Comparison of ENCODE assay signal across 28 cellular contexts in the genomic region with DNA sequence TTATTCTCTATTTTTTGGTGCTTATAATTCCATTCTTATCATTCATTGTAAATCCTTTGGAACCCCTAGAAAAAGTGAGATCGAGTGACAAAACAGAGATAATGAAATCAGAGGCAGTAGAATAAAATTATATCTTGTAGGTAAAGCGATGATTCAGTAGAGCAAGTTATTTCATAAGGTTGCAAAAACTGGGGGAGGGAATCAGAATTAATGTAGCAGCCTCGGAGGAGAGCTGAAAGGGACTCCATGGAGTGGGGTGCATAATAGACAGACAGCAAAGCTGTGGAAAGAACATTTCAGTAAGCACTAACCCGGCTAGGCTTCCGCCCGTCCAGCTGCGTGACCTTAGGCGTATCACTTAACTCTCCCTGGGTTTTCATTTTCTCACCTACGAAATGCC.
DNase-seq lines count a peak whose midpoint lies in the region; ATAC-seq and TF ChIP-seq lines count a peak whose summit lies in the region.
"Had no signal": no experiment of that assay in that cellular context is flagged by ENCODE, and none has a peak within 500 bp of the region (broad histone marks: within the 10 kb centered on the region; RNA-seq: fewer than 3 reads in every experiment).

No MANE protein-coding gene starts in this region.

- H3K27me3 ChIP-seq in osteoblast (ENCODE audit: insufficient read depth, low read length) = no peaks in the 10 kb centered on the region
- H3K27me3 ChIP-seq: BE2C; BLaER1; BLaER1 treated with 17β-estradiol and CSF1 and Interleukin-3, amounts not matched to agents 10 nM and 100 nM had no signal

- H3K79me2 ChIP-seq in osteoblast (ENCODE audit: insufficient read depth, low read length) = no peaks in the 10 kb centered on the region

- H3K4me3 ChIP-seq in osteoblast (ENCODE audit: insufficient read depth, low read length) = no peak overlapping the region
- H3K4me3 ChIP-seq: A549; BLaER1; BLaER1 treated with 17β-estradiol and CSF1 and Interleukin-3, amounts not matched to agents 10 nM and 100 nM had no signal

- no peak overlapping the region for H2AFZ ChIP-seq in osteoblast (ENCODE audit: low read length)

- no peaks in the 10 kb centered on the region for H3K9me3 ChIP-seq in osteoblast (ENCODE audit: low read depth, low read length)
- H3K9me3 ChIP-seq: A549, BE2C, Caco-2 had no signal

- H3K27ac ChIP-seq in osteoblast (ENCODE audit: low read depth, low read length) = no peak overlapping the region
- H3K27ac ChIP-seq: 22Rv1; A549; BLaER1; BLaER1 treated with 17β-estradiol and CSF1 and Interleukin-3, amounts not matched to agents 10 nM and 100 nM; C4-2B had no signal

- H3K4me1 ChIP-seq in osteoblast (ENCODE audit: insufficient read depth, low read length) = no peaks in the 10 kb centered on the region
- H3K4me1 ChIP-seq: A549; BE2C; BLaER1; BLaER1 treated with 17β-estradiol and CSF1 and Interleukin-3, amounts not matched to agents 10 nM and 100 nM; Caco-2 had no signal

- no peak for ATAC-seq in GM21528 (IDR thresholded peaks at IDR 0.05; ENCODE audit: low FRiP score, unreplicated experiment)
- ATAC-seq: A549; CD8-positive, alpha-beta T cell had no signal

- DNase-seq in osteoblast (ENCODE audit: insufficient read length, low spot score, missing footprints) (peak; percentile 44), putamen (ENCODE audit: low spot score) (peak; percentile 53), 8988T (no peak)
- DNase-seq: ACHN; AML-193; BE2C; C1 segment of cervical spinal cord; Caco-2; Calu3; CD4-positive, alpha-beta memory T cell; CD4-positive, alpha-beta T cell; CD4-positive, CD25-positive, alpha-beta regulatory T cell; CD8-positive, alpha-beta memory T cell; CD8-positive, alpha-beta T cell; COR-L47; DMS 273 treated with DMSO at 0.1 percent for 48 hours; DMS153; DMS53; DMS79; DMS79 treated with DMSO at 0.1 percent for 48 hours; DND-41; EL had no signal

- no peaks in the 10 kb centered on the region for H4K20me1 ChIP-seq in osteoblast (ENCODE audit: insufficient read depth, low read length)
- H4K20me1 ChIP-seq: BLaER1; BLaER1 treated with 17β-estradiol and CSF1 and Interleukin-3, amounts not matched to agents 10 nM and 100 nM had no signal

- no peak for TF ChIP-seq CTCF in osteoblast (IDR thresholded peaks at IDR 0.05; ENCODE audit: extremely low read depth, low read depth, low read length)

- H3K36me3 ChIP-seq in osteoblast (ENCODE audit: insufficient read depth, low read length) = no peaks in the 10 kb centered on the region
- H3K36me3 ChIP-seq: BE2C; BLaER1; BLaER1 treated with 17β-estradiol and CSF1 and Interleukin-3, amounts not matched to agents 10 nM and 100 nM had no signal

- H3K4me2 ChIP-seq in osteoblast (ENCODE audit: insufficient read depth, low read length) = no peak overlapping the region
- H3K4me2 ChIP-seq: A549; BLaER1; BLaER1 treated with 17β-estradiol and CSF1 and Interleukin-3, amounts not matched to agents 10 nM and 100 nM had no signal
